2 cellular contexts compared by ENCODE assay signal in genomic region chr1:23478896-23479790, GRCh38.
TF ChIP-seq lines count a peak whose summit lies in the region.

No MANE protein-coding gene starts in this region.

TF ChIP-seq in IMR-90, 13 proteins besides CTCF, POLR2A, EP300 and RAD21:
- TF ChIP-seq USF2 (IDR thresholded peaks at IDR 0.05; ENCODE audit: low read depth, low read length) = peak; percentile 54
- TF ChIP-seq ELK1 (IDR thresholded peaks at IDR 0.05; ENCODE audit: borderline replicate concordance, low read depth, low read length) = no peak
- no peak for TF ChIP-seq SMC3 (IDR thresholded peaks at IDR 0.05; ENCODE audit: low read depth, low read length)
- TF ChIP-seq CEBPB (IDR thresholded peaks at IDR 0.05; ENCODE audit: low read depth, low read length) = no peak
- TF ChIP-seq CHD1 (IDR thresholded peaks at IDR 0.05; ENCODE audit: low read depth, low read length) = no peak

TF ChIP-seq in liver, 16 proteins besides CTCF, POLR2A, EP300 and RAD21 (continued from another document):
- TF ChIP-seq, protein P1, sequence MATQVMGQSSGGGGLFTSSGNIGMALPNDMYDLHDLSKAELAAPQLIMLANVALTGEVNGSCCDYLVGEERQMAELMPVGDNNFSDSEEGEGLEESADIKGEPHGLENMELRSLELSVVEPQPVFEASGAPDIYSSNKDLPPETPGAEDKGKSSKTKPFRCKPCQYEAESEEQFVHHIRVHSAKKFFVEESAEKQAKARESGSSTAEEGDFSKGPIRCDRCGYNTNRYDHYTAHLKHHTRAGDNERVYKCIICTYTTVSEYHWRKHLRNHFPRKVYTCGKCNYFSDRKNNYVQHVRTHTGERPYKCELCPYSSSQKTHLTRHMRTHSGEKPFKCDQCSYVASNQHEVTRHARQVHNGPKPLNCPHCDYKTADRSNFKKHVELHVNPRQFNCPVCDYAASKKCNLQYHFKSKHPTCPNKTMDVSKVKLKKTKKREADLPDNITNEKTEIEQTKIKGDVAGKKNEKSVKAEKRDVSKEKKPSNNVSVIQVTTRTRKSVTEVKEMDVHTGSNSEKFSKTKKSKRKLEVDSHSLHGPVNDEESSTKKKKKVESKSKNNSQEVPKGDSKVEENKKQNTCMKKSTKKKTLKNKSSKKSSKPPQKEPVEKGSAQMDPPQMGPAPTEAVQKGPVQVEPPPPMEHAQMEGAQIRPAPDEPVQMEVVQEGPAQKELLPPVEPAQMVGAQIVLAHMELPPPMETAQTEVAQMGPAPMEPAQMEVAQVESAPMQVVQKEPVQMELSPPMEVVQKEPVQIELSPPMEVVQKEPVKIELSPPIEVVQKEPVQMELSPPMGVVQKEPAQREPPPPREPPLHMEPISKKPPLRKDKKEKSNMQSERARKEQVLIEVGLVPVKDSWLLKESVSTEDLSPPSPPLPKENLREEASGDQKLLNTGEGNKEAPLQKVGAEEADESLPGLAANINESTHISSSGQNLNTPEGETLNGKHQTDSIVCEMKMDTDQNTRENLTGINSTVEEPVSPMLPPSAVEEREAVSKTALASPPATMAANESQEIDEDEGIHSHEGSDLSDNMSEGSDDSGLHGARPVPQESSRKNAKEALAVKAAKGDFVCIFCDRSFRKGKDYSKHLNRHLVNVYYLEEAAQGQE (IDR thresholded peaks at IDR 0.05) = peak; percentile 92
- TF ChIP-seq ZBTB33 (IDR thresholded peaks at IDR 0.05) = peak; percentile 93
- TF ChIP-seq HNF4A (conservative IDR thresholded peaks at IDR 0.05) = peak; percentile 72 to 83
- peak; percentile 98 to 99 for TF ChIP-seq RXRA (IDR thresholded peaks at IDR 0.05)
- peak; percentile 95 for TF ChIP-seq FOXA2 (IDR thresholded peaks at IDR 0.05)
- TF ChIP-seq GABPA (IDR thresholded peaks at IDR 0.05 in 1 of 2, conservative IDR thresholded peaks at IDR 0.05 in 1 of 2) = peak; percentile 49 to 73
- peak; percentile 90 for TF ChIP-seq SP1 (IDR thresholded peaks at IDR 0.05)
- TF ChIP-seq HNF4G (IDR thresholded peaks at IDR 0.05) = no peak
- peak; percentile 79 for TF ChIP-seq NR2F2 (IDR thresholded peaks at IDR 0.05)
- TF ChIP-seq, protein P2, sequence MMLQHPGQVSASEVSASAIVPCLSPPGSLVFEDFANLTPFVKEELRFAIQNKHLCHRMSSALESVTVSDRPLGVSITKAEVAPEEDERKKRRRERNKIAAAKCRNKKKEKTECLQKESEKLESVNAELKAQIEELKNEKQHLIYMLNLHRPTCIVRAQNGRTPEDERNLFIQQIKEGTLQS (IDR thresholded peaks at IDR 0.05) = peak; percentile 98
- TF ChIP-seq, protein P3, sequence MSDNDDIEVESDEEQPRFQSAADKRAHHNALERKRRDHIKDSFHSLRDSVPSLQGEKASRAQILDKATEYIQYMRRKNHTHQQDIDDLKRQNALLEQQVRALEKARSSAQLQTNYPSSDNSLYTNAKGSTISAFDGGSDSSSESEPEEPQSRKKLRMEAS (IDR thresholded peaks at IDR 0.05) = peak; percentile 98
- TF ChIP-seq TAF1 (conservative IDR thresholded peaks at IDR 0.05) = peak; percentile 66
- peak; percentile 94 for TF ChIP-seq YY1 (IDR thresholded peaks at IDR 0.05)
- peak in 1 of 2 donors; percentile 90 for TF ChIP-seq EGR1 (IDR thresholded peaks at IDR 0.05; ENCODE audit: low read depth in 2 of 2)
- peak; percentile 65 to 76 for TF ChIP-seq JUND (IDR thresholded peaks at IDR 0.05)
